ENCODE assay signal across 24 cellular contexts in genomic region chr14:99157676-99158075, GRCh38.
"Had no signal": no experiment of that assay in that cellular context is flagged by ENCODE, and none has a peak within 500 bp of the region (broad histone marks: within the 10 kb centered on the region; RNA-seq: fewer than 3 reads in every experiment).

No MANE protein-coding gene starts in this region.

- H3K36me3 Mint-ChIP-seq: activated naive CD4-positive, alpha-beta T cell treated with anti-CD3 and anti-CD28 coated beads, Interleukin-2, amount 10 ng/mL, durations not matched to agents 7 days and 5 days; activated naive CD8-positive, alpha-beta T cell; brain had no signal

- H3K27me3 ChIP-seq: SJCRH30 had no signal

- H3K27ac ChIP-seq: SJCRH30, SK-N-MC had no signal

- H3K9me3 ChIP-seq: SJCRH30 had no signal

- H3K4me3 ChIP-seq: K562, SJCRH30, SK-N-MC had no signal

- H3K36me3 ChIP-seq: SJCRH30 had no signal

- H3K27ac Mint-ChIP-seq: activated CD4-positive, alpha-beta memory T cell treated with anti-CD3 and anti-CD28 coated beads, Interleukin-2, amount 10 ng/mL, durations not matched to agents 7 days and 5 days; activated CD4-positive, alpha-beta T cell treated with anti-CD3 and anti-CD28 coated beads for 36 hours; activated naive CD4-positive, alpha-beta T cell treated with anti-CD3 and anti-CD28 coated beads, Interleukin-2, amount 10 ng/mL, durations not matched to agents 7 days and 5 days; activated naive CD8-positive, alpha-beta T cell; activated naive CD8-positive, alpha-beta T cell treated with anti-CD3 and anti-CD28 coated beads, Interleukin-2, amount 50 U/mL, for 24 hours; activated T-helper 2 cell treated with anti-CD3 and anti-CD28 coated beads, Interferon-gamma antibody, Interleukin-2, Interleukin-4, amounts not matched to agents 10 μg/mL and 5 μg/mL and 100 μg/mL, durations not matched to agents 14 hours and 24 hours and 36 hours; brain had no signal

- DNase-seq: activated CD4-positive, alpha-beta memory T cell treated with anti-CD3 and anti-CD28 coated beads, Interleukin-2, amount 10 ng/mL, durations not matched to agents 7 days and 5 days; activated CD4-positive, alpha-beta T cell treated with anti-CD3 and anti-CD28 coated beads for 36 hours; activated CD4-positive, alpha-beta T cell treated with anti-CD3 and anti-CD28 coated beads, Interleukin-2, amount 50 U/mL, for 1 hour; activated naive CD4-positive, alpha-beta T cell treated with anti-CD3 and anti-CD28 coated beads, Interleukin-2, amount 10 ng/mL, durations not matched to agents 7 days and 5 days; activated naive CD8-positive, alpha-beta T cell treated with anti-CD3 and anti-CD28 coated beads, Interleukin-2, amount 50 U/mL, for 24 hours; anterior cingulate cortex; caudate nucleus; IMR-90; NCI-H1105 treated with DMSO at 0.1 percent for 48 hours; NCI-H1436; NCI-H1694; NCI-H2029; NCI-H345; NCI-H524 treated with DMSO at 0.1 percent for 48 hours; SHP77; T1000 had no signal

- H3K4me3 Mint-ChIP-seq: activated CD4-positive, alpha-beta memory T cell treated with anti-CD3 and anti-CD28 coated beads, Interleukin-2, amount 10 ng/mL, durations not matched to agents 7 days and 5 days; activated CD4-positive, alpha-beta T cell treated with anti-CD3 and anti-CD28 coated beads for 36 hours; activated naive CD4-positive, alpha-beta T cell treated with anti-CD3 and anti-CD28 coated beads, Interleukin-2, amount 10 ng/mL, durations not matched to agents 7 days and 5 days; activated naive CD8-positive, alpha-beta T cell; activated naive CD8-positive, alpha-beta T cell treated with anti-CD3 and anti-CD28 coated beads, Interleukin-2, amount 50 U/mL, for 24 hours; brain had no signal

- H3K27me3 Mint-ChIP-seq: activated CD4-positive, alpha-beta memory T cell treated with anti-CD3 and anti-CD28 coated beads, Interleukin-2, amount 10 ng/mL, durations not matched to agents 7 days and 5 days; activated CD4-positive, alpha-beta T cell treated with anti-CD3 and anti-CD28 coated beads for 36 hours; activated naive CD8-positive, alpha-beta T cell; activated naive CD8-positive, alpha-beta T cell treated with anti-CD3 and anti-CD28 coated beads, Interleukin-2, amount 50 U/mL, for 24 hours had no signal

- ATAC-seq: activated CD4-positive, alpha-beta T cell treated with anti-CD3 and anti-CD28 coated beads for 36 hours; activated CD4-positive, CD25-positive, alpha-beta regulatory T cell treated with anti-CD3 and anti-CD28 coated beads, Interleukin-2, amount 50 U/mL, for 24 hours; activated naive CD8-positive, alpha-beta T cell treated with anti-CD3 and anti-CD28 coated beads, Interleukin-2, amount 50 U/mL, for 24 hours; K562; Panc1 had no signal
